16 cellular contexts compared by ENCODE assay signal in the genomic region with DNA sequence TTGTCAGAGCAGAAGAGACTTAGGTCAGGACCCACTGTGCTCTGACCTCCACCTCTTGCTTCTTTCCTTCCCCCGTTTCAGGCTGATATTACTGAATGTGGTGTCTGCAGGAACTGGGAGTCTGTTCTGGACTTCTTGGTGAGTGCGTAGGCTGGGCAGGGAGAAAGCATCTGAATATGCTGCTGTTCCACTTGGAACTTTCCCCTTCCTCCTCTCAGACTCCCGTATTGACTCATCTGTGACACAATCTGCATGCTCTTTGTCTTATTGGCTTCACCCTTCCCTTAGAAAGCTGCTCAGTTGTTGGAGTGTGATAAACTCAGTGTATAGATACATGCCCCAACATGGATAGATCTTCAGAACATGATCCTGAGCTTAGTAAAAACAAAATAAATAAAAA.
"Had no signal": no experiment of that assay in that cellular context is flagged by ENCODE, and none has a peak within 500 bp of the region (broad histone marks: within the 10 kb centered on the region; RNA-seq: fewer than 3 reads in every experiment).

No MANE protein-coding gene starts in this region.

- H3K36me3 ChIP-seq: neutrophil had no signal

- DNase-seq: activated CD4-positive, alpha-beta T cell treated with anti-CD3 and anti-CD28 coated beads, Interleukin-2, amount 10 ng/mL, durations not matched to agents 7 days and 5 days; activated CD8-positive, alpha-beta memory T cell treated with anti-CD3 and anti-CD28 coated beads for 24 hours; activated naive CD4-positive, alpha-beta T cell; aorta; dermis blood vessel endothelial cell; effector memory CD8-positive, alpha-beta T cell; hippocampal formation; left ventricle myocardium superior; mesendoderm; natural killer cell; posterior cingulate gyrus; stimulated activated CD4-positive, alpha-beta T cell treated with anti-CD3 and anti-CD28 coated beads, Interleukin-4, amount 100 ng/mL, for 24 hours; stimulated activated naive CD4-positive, alpha-beta T cell had no signal

- H3K27me3 ChIP-seq: neutrophil had no signal

- H3K9me3 ChIP-seq: neutrophil had no signal

- ATAC-seq: effector memory CD8-positive, alpha-beta T cell; left ventricle myocardium superior; natural killer cell had no signal

- H3K4me3 ChIP-seq: skin epidermis had no signal

- H3K27ac ChIP-seq: neutrophil had no signal

- FAIRE-seq: keratinocyte had no signal
